ENCODE assay signal across 12 cellular contexts in the genomic region with DNA sequence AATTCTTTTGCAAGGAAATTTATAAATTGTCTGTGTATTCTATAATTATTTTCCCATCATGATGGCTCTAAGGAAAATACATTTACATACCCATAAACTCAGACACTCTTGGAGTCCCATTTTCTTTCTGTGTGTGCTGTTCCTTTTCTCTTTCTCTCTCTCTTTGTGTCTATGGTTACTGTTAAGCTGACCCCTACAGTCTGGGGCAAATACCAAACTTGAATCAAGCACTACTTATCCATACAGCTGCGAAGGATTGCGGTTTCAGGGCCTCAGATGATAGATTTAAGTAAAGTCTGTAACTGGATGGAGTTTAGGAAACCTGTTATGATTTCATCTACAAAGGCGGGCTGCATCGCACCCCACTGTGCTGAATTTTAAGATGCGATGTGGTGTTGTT.
A peak's percentile ranks its signal among the peaks of the same experiment; 100 is the strongest.
DNase-seq lines count a peak whose midpoint lies in the region; ATAC-seq, FAIRE-seq and TF ChIP-seq lines count a peak whose summit lies in the region.
"Had no signal": no experiment of that assay in that cellular context is flagged by ENCODE, and none has a peak within 500 bp of the region (broad histone marks: within the 10 kb centered on the region; RNA-seq: fewer than 3 reads in every experiment).

No MANE protein-coding gene starts in this region.

- no peaks in the 10 kb centered on the region for H3K79me1 ChIP-seq in neuronal stem cell (ENCODE audit: low read depth, low read length)

- no peak overlapping the region for H4K8ac ChIP-seq in neuronal stem cell (ENCODE audit: low read depth, low read length)

- peak overlapping the region; percentile 50 for H3K27ac Mint-ChIP-seq in Calu3 (ENCODE audit: unreplicated experiment)
- no peak overlapping the region for H3K27ac Mint-ChIP-seq in stimulated activated naive B cell treated with anti-CD40 and anti-IgM and Interleukin-4, amounts not matched to agents 10 μg/mL and 1 μg/mL and 100 μg/mL, for 72 hours

- H3K14ac ChIP-seq in neuronal stem cell (ENCODE audit: low read length) = no peak overlapping the region

- no peaks in the 10 kb centered on the region for H3K9me3 ChIP-seq in SK-N-SH
- no peaks in the 10 kb centered on the region for H3K9me3 ChIP-seq in neuronal stem cell (replicated peaks in 1 of 2; ENCODE audit: control insufficient read depth in 2 of 2, insufficient read depth in 1 of 2, low read depth in 1 of 2, low read length in 2 of 2)
- H3K9me3 ChIP-seq in A673 (ENCODE audit: low read depth, low read length, poor library complexity, severe bottlenecking) = no peaks in the 10 kb centered on the region

- POLR2A ChIA-PET in SK-N-SH (lab: Yijun Ruan, JAX) = no interaction called here
- POLR2A ChIA-PET in A673 (lab: Charles Lee; ENCODE audit: low non-redundant PET) = no interaction called here

- TF ChIP-seq CTCF in Calu3 (IDR thresholded peaks at IDR 0.05; ENCODE audit: unreplicated experiment) = no peak
- TF ChIP-seq CTCF in SK-N-SH (IDR thresholded peaks at IDR 0.05) = no peak
- TF ChIP-seq CTCF in fibroblast of the aortic adventitia (IDR thresholded peaks at IDR 0.05; ENCODE audit: insufficient read depth, low read length) = no peak
- TF ChIP-seq CTCF in A673 (conservative IDR thresholded peaks at IDR 0.05; ENCODE audit: low read depth, low read length) = no peak

- peak overlapping the region; percentile 77 for H3K4me3 Mint-ChIP-seq in Calu3 (ENCODE audit: low read depth, unreplicated experiment)
- peak overlapping the region in 1 of 2 donors; percentile 85 for H3K4me3 Mint-ChIP-seq in stimulated activated naive B cell treated with anti-CD40 and anti-IgM and Interleukin-4, amounts not matched to agents 10 μg/mL and 1 μg/mL and 100 μg/mL, for 72 hours

- no peak overlapping the region for H2BK5ac ChIP-seq in neuronal stem cell (ENCODE audit: low read length)

- H3K9me2 ChIP-seq in SK-N-SH = no peaks in the 10 kb centered on the region

- 93% methylated on average over 5 of the region's 5 CpGs for WGBS in SK-N-SH (ENCODE audit: low lambda C conversion rate)
- WGBS in neuronal stem cell (ENCODE audit: extremely low coverage in 2 of 2, insufficient read length in 2 of 2, insufficient replicate concordance in 1 of 2), 2 donors = no CpG with 5 or more reads among the region's 5 CpGs

- no peaks in the 10 kb centered on the region for H3K79me2 ChIP-seq in SK-N-SH (ENCODE audit: insufficient read depth)

- H2BK120ac ChIP-seq in neuronal stem cell (ENCODE audit: low read depth, low read length) = no peak overlapping the region

- no peaks in the 10 kb centered on the region for H4K20me1 ChIP-seq in SK-N-SH (ENCODE audit: insufficient read depth)

- CTCF ChIA-PET in Calu3 (lab: Charles Lee) (interaction anchor here (0.8 to 1.2 kb wide), 3 partner anchors 15 to 34 kb away, joined by 3 to 4 read pairs (median 4); no protein-coding TSS in a partner anchor), SK-N-SH (lab: Yijun Ruan, JAX) (interaction anchor here (1.4 kb wide), 1 partner anchor 148 kb away, joined by 4 read pairs; no protein-coding TSS in a partner anchor), A673 (lab: Charles Lee) (no interaction called here)

- no peak overlapping the region for H3K18ac ChIP-seq in neuronal stem cell (ENCODE audit: low read length)

- peaks cover 34% of the 10 kb centered on the region for H3K4me1 Mint-ChIP-seq in Calu3 (ENCODE audit: low read depth, unreplicated experiment)
- peaks cover 7 to 15% of the 10 kb centered on the region in 2 donors for H3K4me1 Mint-ChIP-seq in stimulated activated naive B cell treated with anti-CD40 and anti-IgM and Interleukin-4, amounts not matched to agents 10 μg/mL and 1 μg/mL and 100 μg/mL, for 72 hours

- no peak overlapping the region for H3K4ac ChIP-seq in neuronal stem cell (ENCODE audit: low read length)

- BruUV-seq in Calu3 (replicated peaks; lab: Mats Ljungman, UMichigan) = TSS peak; percentile 58
- BruUV-seq in A673 (replicated peaks; lab: Mats Ljungman, UMichigan) = no TSS peak

- H3K9ac ChIP-seq in SK-N-SH (peak overlapping the region; percentile 12; the same call in 1 of the 2 replicates), neuronal stem cell (ENCODE audit: low read depth, low read length, poor library complexity) (no peak overlapping the region)

- H4K91ac ChIP-seq in neuronal stem cell (ENCODE audit: low read depth, low read length, poor library complexity) = no peak overlapping the region

- H3K27me3 ChIP-seq in SK-N-SH (ENCODE audit: insufficient read depth) (no peaks in the 10 kb centered on the region), neuronal stem cell (ENCODE audit: control insufficient read depth in 3 of 3, insufficient read depth in 3 of 3, low read depth in 1 of 3, low read length in 3 of 3) (no peaks in the 10 kb centered on the region), A673 (replicated peaks; ENCODE audit: insufficient read depth, low read depth, low read length, poor library complexity) (no peaks in the 10 kb centered on the region)

- FAIRE-seq in GM19239 (lab: Jason Lieb, UNC) = no peak
- FAIRE-seq: D721Med had no signal

- H3F3A ChIP-seq in SK-N-SH (replicated peaks; ENCODE audit: insufficient read depth) = peaks cover 30% of the 10 kb centered on the region

- H2AFZ ChIP-seq in SK-N-SH (ENCODE audit: low read depth) (no peak overlapping the region), neuronal stem cell (ENCODE audit: low read length) (no peak overlapping the region)

- no peak overlapping the region for H3K23ac ChIP-seq in neuronal stem cell (ENCODE audit: low read depth, low read length, poor library complexity)

- no peaks in the 10 kb centered on the region for H3K27me3 Mint-ChIP-seq in Calu3 (ENCODE audit: unreplicated experiment)
- H3K27me3 Mint-ChIP-seq in stimulated activated naive B cell treated with anti-CD40 and anti-IgM and Interleukin-4, amounts not matched to agents 10 μg/mL and 1 μg/mL and 100 μg/mL, for 72 hours = peaks cover 23 to 43% of the 10 kb centered on the region in 2 donors

- peak overlapping the region; percentile 5 to 64; a peak in 3 of 4 replicates for H3K27ac ChIP-seq in SK-N-SH (ENCODE audit: low read depth in 2 of 2, low read length in 1 of 2)
- no peak overlapping the region for H3K27ac ChIP-seq in neuronal stem cell (replicated peaks; ENCODE audit: low read length)
- no peak overlapping the region for H3K27ac ChIP-seq in A673 (ENCODE audit: low read depth, low read length, poor library complexity, severe bottlenecking)
- H3K27ac ChIP-seq: HL-60, SK-N-MC had no signal

- H3K4me1 ChIP-seq in SK-N-SH (ENCODE audit: control insufficient read depth in 1 of 2, insufficient read depth in 2 of 2, low read depth in 1 of 2, low read length in 1 of 2) (peaks cover 38 to 47% of the 10 kb centered on the region in 2 experiments), neuronal stem cell (ENCODE audit: control insufficient read depth in 2 of 2, insufficient read depth in 1 of 2, low read depth in 1 of 2, low read length in 2 of 2) (peaks cover 23 to 44% of the 10 kb centered on the region in 2 donors), A673 (ENCODE audit: insufficient read depth, low read length, poor library complexity, severe bottlenecking) (no peaks in the 10 kb centered on the region)

- H2AK5ac ChIP-seq in neuronal stem cell (ENCODE audit: low read depth, low read length) = no peak overlapping the region

- H2BK15ac ChIP-seq in neuronal stem cell (ENCODE audit: low read length) = no peak overlapping the region

- no peak overlapping the region for H2BK12ac ChIP-seq in neuronal stem cell (ENCODE audit: low read length)

- H3K36me3 Mint-ChIP-seq in Calu3 (ENCODE audit: insufficient read depth, unreplicated experiment) = peaks cover 43% of the 10 kb centered on the region
- H3K36me3 Mint-ChIP-seq in stimulated activated naive B cell treated with anti-CD40 and anti-IgM and Interleukin-4, amounts not matched to agents 10 μg/mL and 1 μg/mL and 100 μg/mL, for 72 hours = no peaks in the 10 kb centered on the region

- DNase-seq in Calu3 (no peak), SK-N-SH (no peak), fibroblast of the aortic adventitia (ENCODE audit: low read depth) (peak; percentile 31), neuronal stem cell (ENCODE audit: low spot score) (peak; percentile 37), A673 (ENCODE audit: low spot score) (no peak), GDM1 (lab: John Stamatoyannopoulos, UW) (no peak), GM19239 (ENCODE audit: insufficient read length, low spot score) (no peak)
- DNase-seq in stimulated activated naive B cell treated with anti-CD40 and anti-IgM and Interleukin-4, amounts not matched to agents 10 μg/mL and 1 μg/mL and 100 μg/mL, for 72 hours = no peak
- DNase-seq: GOT3 had no signal

- no peak for TF ChIP-seq EP300 in SK-N-SH (IDR thresholded peaks at IDR 0.05; ENCODE audit: borderline replicate concordance in 1 of 2, low read depth in 1 of 2, low read length in 1 of 2)

- H3K9me3 Mint-ChIP-seq in Calu3 (ENCODE audit: low read depth, unreplicated experiment) = no peaks in the 10 kb centered on the region
- H3K9me3 Mint-ChIP-seq in stimulated activated naive B cell treated with anti-CD40 and anti-IgM and Interleukin-4, amounts not matched to agents 10 μg/mL and 1 μg/mL and 100 μg/mL, for 72 hours = no peaks in the 10 kb centered on the region

- ATAC-seq in stimulated activated naive B cell treated with anti-CD40 and anti-IgM and Interleukin-4, amounts not matched to agents 10 μg/mL and 1 μg/mL and 100 μg/mL, for 72 hours (replicated peaks) = no peak

- H3K4me3 ChIP-seq in SK-N-SH (ENCODE audit: low read depth in 2 of 2, low read length in 1 of 2) (no peak overlapping the region), fibroblast of the aortic adventitia (ENCODE audit: low read depth, low read length) (no peak overlapping the region), neuronal stem cell (ENCODE audit: low read length in 2 of 2) (no peak overlapping the region), A673 (ENCODE audit: low read depth, low read length, poor library complexity, severe bottlenecking) (no peak overlapping the region)
- H3K4me3 ChIP-seq: SK-N-MC had no signal

- intact Hi-C loops in Calu3 (cut with micrococcal nuclease; ENCODE audit: unreplicated experiment) (loop anchor here (5.0 kb wide), 1 partner anchor 73 kb away; no protein-coding TSS in a partner anchor), A673 (cut with micrococcal nuclease; ENCODE audit: unreplicated experiment) (no loop called here)

- no peak for TF ChIP-seq RAD21 in SK-N-SH (IDR thresholded peaks at IDR 0.05; ENCODE audit: low read length)

- H3K36me3 ChIP-seq in SK-N-SH (replicated peaks in 1 of 2; ENCODE audit: control insufficient read depth in 1 of 2, insufficient read depth in 2 of 2, low read length in 1 of 2) = no peaks in the 10 kb centered on the region
- H3K36me3 ChIP-seq in neuronal stem cell (replicated peaks in 1 of 2; ENCODE audit: control insufficient read depth in 2 of 2, insufficient read depth in 2 of 2, low read length in 2 of 2) = peaks cover 5 to 24% of the 10 kb centered on the region in 2 donors
- no peaks in the 10 kb centered on the region for H3K36me3 ChIP-seq in A673 (ENCODE audit: insufficient read depth, low read length, poor library complexity, severe bottlenecking)

- no peak overlapping the region for H3K4me2 ChIP-seq in SK-N-SH
- no peak overlapping the region for H3K4me2 ChIP-seq in neuronal stem cell (ENCODE audit: insufficient read depth, low read length, poor library complexity, severe bottlenecking)

TF ChIP-seq in SK-N-SH, 30 proteins besides CTCF, POLR2A, EP300 and RAD21 (continues in another document):
- TF ChIP-seq GABPA (IDR thresholded peaks at IDR 0.05; ENCODE audit: low read depth) = no peak
- no peak for TF ChIP-seq RCOR1 (IDR thresholded peaks at IDR 0.05; ENCODE audit: low read length)
- TF ChIP-seq FOXM1 (IDR thresholded peaks at IDR 0.05; ENCODE audit: low read depth) = no peak

Comparison
In these comparisons a context has a peak if more than half of its experiments do, and no peak if none do; other contexts are left out.
1. DNase-seq: peak in fibroblast of the aortic adventitia (single experiment) and neuronal stem cell (single experiment); none in Calu3 (single experiment), SK-N-SH (single experiment), stimulated activated naive B cell treated with anti-CD40 and anti-IgM and Interleukin-4, amounts not matched to agents 10 μg/mL and 1 μg/mL and 100 μg/mL, for 72 hours (single experiment), A673 (single experiment), GDM1 (single experiment) and GM19239 (single experiment).
2. H3K27ac ChIP-seq: peak in SK-N-SH (2 of 2); none in neuronal stem cell (single experiment) and A673 (single experiment).